12 cellular contexts compared by ENCODE assay signal in the genomic region with DNA sequence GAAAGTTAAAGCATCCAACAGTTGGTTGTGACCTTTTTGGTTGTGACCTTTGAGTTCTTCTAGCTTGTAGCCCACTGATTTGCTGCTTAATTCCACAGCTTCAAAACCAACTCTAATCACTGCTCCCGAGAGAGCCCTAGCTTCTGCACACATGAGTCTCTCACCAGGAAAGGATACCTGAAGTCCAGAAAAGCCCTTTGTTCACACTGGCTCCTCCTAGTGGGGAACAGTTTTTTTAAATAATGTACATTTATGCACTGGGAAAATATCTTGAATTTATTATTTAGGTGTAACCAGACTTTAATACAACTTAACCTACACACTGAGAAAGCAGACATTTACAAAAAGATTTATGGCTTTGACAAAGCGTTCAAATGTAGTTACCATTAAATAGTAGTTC.
DNase-seq lines count a peak whose midpoint lies in the region; ATAC-seq and TF ChIP-seq lines count a peak whose summit lies in the region.
"Had no signal": no experiment of that assay in that cellular context is flagged by ENCODE, and none has a peak within 500 bp of the region (broad histone marks: within the 10 kb centered on the region; RNA-seq: fewer than 3 reads in every experiment).

No MANE protein-coding gene starts in this region.

- H3K27ac Mint-ChIP-seq in chondrocyte (ENCODE audit: unreplicated experiment) (no peak overlapping the region), progenitor cell of endocrine pancreas (no peak overlapping the region)
- H3K27ac Mint-ChIP-seq: natural killer cell treated with Interleukin-12 subunit alpha and Interleukin-12 subunit beta and Interleukin-15 and Interleukin-18, amount 100 ng/mL, for 72 hours had no signal

- no peaks in the 10 kb centered on the region for H3K27me3 ChIP-seq in upper lobe of right lung
- H3K27me3 ChIP-seq: thyroid gland had no signal

- H3K9me3 ChIP-seq in upper lobe of right lung: no peaks in the 10 kb centered on the region
- H3K9me3 ChIP-seq: thyroid gland had no signal

- H3K4me1 Mint-ChIP-seq in chondrocyte (ENCODE audit: low read depth): peaks cover 4% of the 10 kb centered on the region
- peaks cover 1% of the 10 kb centered on the region for H3K4me1 Mint-ChIP-seq in progenitor cell of endocrine pancreas (ENCODE audit: low read depth)

- no peaks in the 10 kb centered on the region for H3K4me1 ChIP-seq in upper lobe of right lung
- H3K4me1 ChIP-seq: thyroid gland had no signal

- no peak overlapping the region for H3K27ac ChIP-seq in upper lobe of right lung
- H3K27ac ChIP-seq: thyroid gland had no signal

- peak; percentile 4 for TF ChIP-seq CTCF in NB4 (IDR thresholded peaks at IDR 0.05; ENCODE audit: low read depth, low read length)
- TF ChIP-seq CTCF in chondrocyte (IDR thresholded peaks at IDR 0.05): peak; percentile 59
- peak; percentile 30 for TF ChIP-seq CTCF in progenitor cell of endocrine pancreas (IDR thresholded peaks at IDR 0.05; ENCODE audit: unreplicated experiment)
- TF ChIP-seq CTCF in upper lobe of right lung (IDR thresholded peaks at IDR 0.05): no peak

- TF ChIP-seq POLR2A in NB4 (IDR thresholded peaks at IDR 0.05; ENCODE audit: extremely low read depth, insufficient read length): no peak

- intact Hi-C loops in upper lobe of right lung (cut with DNase I): no loop called here

- H3K9me3 Mint-ChIP-seq in chondrocyte (ENCODE audit: low read depth): no peaks in the 10 kb centered on the region
- no peaks in the 10 kb centered on the region for H3K9me3 Mint-ChIP-seq in progenitor cell of endocrine pancreas (ENCODE audit: low read depth)
- H3K9me3 Mint-ChIP-seq: natural killer cell treated with Interleukin-12 subunit alpha and Interleukin-12 subunit beta and Interleukin-15 and Interleukin-18, amount 100 ng/mL, for 72 hours had no signal

- peak; percentile 2 for DNase-seq in NCI-H82 (lab: John Stamatoyannopoulos, UW)
- DNase-seq in NCI-H82 treated with DMSO at 0.1 percent for 48 hours (lab: John Stamatoyannopoulos, UW; ENCODE audit: unreplicated experiment): no peak
- peak; percentile 9 for DNase-seq in NB4 (ENCODE audit: low read depth)
- no peak for DNase-seq in chondrocyte (ENCODE audit: low spot score)
- no peak for DNase-seq in progenitor cell of endocrine pancreas (ENCODE audit: low spot score, unreplicated experiment)
- DNase-seq in upper lobe of right lung: no peak
- DNase-seq: activated T-cell treated with anti-CD3 and anti-CD28 coated beads for 4 hours; stimulated activated CD4-positive, alpha-beta T cell treated with anti-CD3 and anti-CD28 coated beads, Interleukin-2, amount 100 ng/mL, for 24 hours had no signal

- H3K4me3 ChIP-seq in NB4 (ENCODE audit: low read depth, low read length) (no peak overlapping the region), upper lobe of right lung (no peak overlapping the region)
- H3K4me3 ChIP-seq: thyroid gland had no signal

- H3K27me3 Mint-ChIP-seq in chondrocyte (ENCODE audit: low read depth) (no peaks in the 10 kb centered on the region), progenitor cell of endocrine pancreas (no peaks in the 10 kb centered on the region)

- H3K4me3 Mint-ChIP-seq in chondrocyte (ENCODE audit: unreplicated experiment) (no peak overlapping the region), progenitor cell of endocrine pancreas (ENCODE audit: low read depth) (no peak overlapping the region)
- H3K4me3 Mint-ChIP-seq: natural killer cell treated with Interleukin-12 subunit alpha and Interleukin-12 subunit beta and Interleukin-15 and Interleukin-18, amount 100 ng/mL, for 72 hours had no signal

- H3K36me3 ChIP-seq in upper lobe of right lung: no peaks in the 10 kb centered on the region
- H3K36me3 ChIP-seq: thyroid gland had no signal

- ATAC-seq in upper lobe of right lung (no peak), GM18858 (IDR thresholded peaks at IDR 0.05; ENCODE audit: unreplicated experiment) (no peak), GM18519 (IDR thresholded peaks at IDR 0.05; ENCODE audit: low FRiP score, unreplicated experiment) (no peak)
- ATAC-seq: natural killer cell treated with Interleukin-12 subunit alpha and Interleukin-12 subunit beta and Interleukin-15 and Interleukin-18, amount 100 ng/mL, for 72 hours had no signal

- H3K36me3 Mint-ChIP-seq in chondrocyte (ENCODE audit: low read depth): no peaks in the 10 kb centered on the region
- H3K36me3 Mint-ChIP-seq in progenitor cell of endocrine pancreas (ENCODE audit: insufficient read depth): no peaks in the 10 kb centered on the region
- H3K36me3 Mint-ChIP-seq: natural killer cell treated with Interleukin-12 subunit alpha and Interleukin-12 subunit beta and Interleukin-15 and Interleukin-18, amount 100 ng/mL, for 72 hours had no signal

Comparison
In these comparisons a context has a peak if more than half of its experiments do, and no peak if none do; other contexts are left out.
1. DNase-seq: peak in NCI-H82 (single experiment) and NB4 (single experiment); none in NCI-H82 treated with DMSO at 0.1 percent for 48 hours (single experiment), chondrocyte (single experiment), progenitor cell of endocrine pancreas (single experiment) and upper lobe of right lung (single experiment).